1 cellular context compared by ENCODE assay signal in genomic region chr1:155940531-155940992, GRCh38.
TF ChIP-seq lines count a peak whose summit lies in the region.

No MANE protein-coding gene starts in this region.

TF ChIP-seq in K562, 482 proteins besides CTCF, POLR2A, EP300 and RAD21 (continued from another document and continues in another):
- TF ChIP-seq CHD7 (IDR thresholded peaks at IDR 0.05; ENCODE audit: low read depth, low read length) (no peak), NFXL1 (CRISPR knock-in tag; IDR thresholded peaks at IDR 0.05) (0 out of 2 replicates have a peak, but pooled peaks have one; percentile 10), DMBX1 (CRISPR knock-in tag; IDR thresholded peaks at IDR 0.05; ENCODE audit: borderline replicate concordance) (peak; percentile 63; the same call in 1 of the 2 replicates), TAF7 (tag; IDR thresholded peaks at IDR 0.05) (0 out of 2 replicates have a peak, but pooled peaks have one; percentile 9), FOS (IDR thresholded peaks at IDR 0.05; ENCODE audit: extremely low read depth, insufficient read length) (no peak), ZNF589 (CRISPR knock-in tag; IDR thresholded peaks at IDR 0.05; ENCODE audit: low read depth) (0 out of 2 replicates have a peak, but pooled peaks have one; percentile 41), ZNF766 (CRISPR knock-in tag; conservative IDR thresholded peaks at IDR 0.05) (0 out of 2 replicates have a peak, but pooled peaks have one; percentile 25), SMAD4 (CRISPR knock-in tag; conservative IDR thresholded peaks at IDR 0.05) (peak; percentile 68), ZBTB40 (IDR thresholded peaks at IDR 0.05) (0 out of 2 replicates have a peak, but pooled peaks have one; percentile 28), ZBTB40 (CRISPR knock-in tag; IDR thresholded peaks at IDR 0.05) (no peak), NR2C2 (CRISPR knock-in tag; IDR thresholded peaks at IDR 0.05) (no peak), NR2C2 (tag; IDR thresholded peaks at IDR 0.05) (peak; percentile 64), DPF2 (IDR thresholded peaks at IDR 0.05) (0 out of 2 replicates have a peak, but pooled peaks have one; percentile 13), ZFX (CRISPR knock-in tag; IDR thresholded peaks at IDR 0.05) (peak; percentile 76), CLOCK (CRISPR knock-in tag; IDR thresholded peaks at IDR 0.05; ENCODE audit: borderline replicate concordance) (no peak), E2F6 (IDR thresholded peaks at IDR 0.05; ENCODE audit: borderline replicate concordance in 1 of 2, extremely low read depth in 1 of 2, insufficient read depth in 1 of 2, insufficient read length in 1 of 2, low read depth in 1 of 2, low read length in 1 of 2, poor library complexity in 1 of 2, severe bottlenecking in 1 of 2) (peak; percentile 19 to 52), SPI1 (IDR thresholded peaks at IDR 0.05; ENCODE audit: borderline replicate concordance, low read depth, low read length) (peak; percentile 94), VEZF1 (CRISPR knock-in tag; IDR thresholded peaks at IDR 0.05) (peak; percentile 29; the same call in 1 of the 2 replicates), TRIM24 (IDR thresholded peaks at IDR 0.05) (no peak), TRIM28 (IDR thresholded peaks at IDR 0.05) (no peak), NFIC (IDR thresholded peaks at IDR 0.05) (0 out of 2 replicates have a peak, but pooled peaks have one; percentile 4), OTX1 (CRISPR knock-in tag; IDR thresholded peaks at IDR 0.05) (0 out of 2 replicates have a peak, but pooled peaks have one; percentile 46), NKRF (IDR thresholded peaks at IDR 0.05; ENCODE audit: borderline replicate concordance) (0 out of 2 replicates have a peak, but pooled peaks have one; percentile 19), NEUROD1 (IDR thresholded peaks at IDR 0.05; ENCODE audit: borderline replicate concordance, low read depth, low read length, partially characterized antibody) (no peak)
